In the genomic region with DNA sequence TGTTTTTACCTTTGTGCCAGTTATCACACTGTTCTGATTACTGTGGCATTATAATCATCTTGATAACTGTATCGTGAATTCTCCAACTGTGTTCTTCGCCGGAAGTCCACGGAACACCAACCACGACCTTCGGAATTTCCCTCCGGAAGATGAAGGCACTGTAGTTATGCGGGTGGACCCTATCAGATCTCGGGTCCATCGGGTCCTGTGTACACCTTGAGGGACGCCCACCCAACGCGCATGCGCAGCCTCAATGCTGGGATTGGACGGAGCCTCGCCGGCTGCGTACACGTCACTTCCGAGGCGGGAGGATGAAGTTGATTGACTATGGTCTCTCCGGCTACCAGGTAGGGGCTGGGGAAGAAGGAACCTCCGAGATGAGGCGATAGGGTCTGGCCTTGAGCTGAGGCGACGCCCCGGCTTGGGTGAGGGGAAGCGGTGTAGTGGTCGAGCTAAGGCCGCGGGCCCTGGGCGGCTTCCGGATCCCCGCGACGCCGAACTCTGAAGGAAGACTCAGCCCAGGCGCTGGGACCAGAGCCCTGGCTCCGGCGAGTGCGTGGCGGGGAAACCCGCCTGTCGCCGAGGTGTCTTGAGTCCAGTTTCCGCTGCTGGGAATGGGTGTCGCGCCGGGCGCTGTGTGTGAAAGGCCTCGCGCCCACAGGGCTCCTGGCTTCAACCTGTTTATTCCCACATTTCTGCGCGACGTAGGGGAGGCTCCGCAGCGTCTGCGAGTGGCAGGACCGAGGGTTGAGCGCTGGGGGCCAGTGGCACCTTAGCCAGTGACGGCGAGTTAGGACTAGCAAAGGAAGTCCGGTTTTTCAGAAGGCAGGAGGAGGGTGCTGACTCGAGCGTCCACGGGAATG, we compare ENCODE assay signal across 8 cellular contexts. TPM values are rescaled to one million over a fixed set of nuclear protein-coding genes. Genes with fewer than 3 reads are reported as not detected.
DNase-seq lines count a peak whose midpoint lies in the region; ATAC-seq, FAIRE-seq and TF ChIP-seq lines count a peak whose summit lies in the region.

A gene with protein sequence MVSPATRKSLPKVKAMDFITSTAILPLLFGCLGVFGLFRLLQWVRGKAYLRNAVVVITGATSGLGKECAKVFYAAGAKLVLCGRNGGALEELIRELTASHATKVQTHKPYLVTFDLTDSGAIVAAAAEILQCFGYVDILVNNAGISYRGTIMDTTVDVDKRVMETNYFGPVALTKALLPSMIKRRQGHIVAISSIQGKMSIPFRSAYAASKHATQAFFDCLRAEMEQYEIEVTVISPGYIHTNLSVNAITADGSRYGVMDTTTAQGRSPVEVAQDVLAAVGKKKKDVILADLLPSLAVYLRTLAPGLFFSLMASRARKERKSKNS (plus strand): TSS at position 320 of the 863 bp plus-strand sequence. CDS start 8 bp downstream, at position 328.

- H4K20me1 ChIP-seq in keratinocyte (ENCODE audit: control insufficient read depth, extremely low read depth, insufficient read depth, low read length) = no peaks in the 10 kb centered on the region

- no peaks in the 10 kb centered on the region for H3K9me3 ChIP-seq in keratinocyte (ENCODE audit: control insufficient read depth, low read depth, low read length)

- peak within 1 kb of the TSS; percentile 89 for H3K27ac ChIP-seq in keratinocyte (ENCODE audit: control insufficient read depth, insufficient read depth, low read length)

- DNase-seq in AG09319 (ENCODE audit: extremely low read depth, low read depth) (peak; percentile 69), NCI-H446 (lab: John Stamatoyannopoulos, UW) (peak; percentile 84 to 96), cerebellar nuclear complex (lab: John Stamatoyannopoulos, UW) (peak; percentile 81 to 96), keratinocyte (ENCODE audit: low read depth, low spot score) (peak; percentile 92)
- DNase-seq in activated CD4-positive, CD25-positive, alpha-beta regulatory T cell treated with anti-CD3 and anti-CD28 coated beads, Interleukin-2, amount 50 U/mL, for 72 hours = peak; percentile 96
- DNase-seq in stimulated activated CD4-positive, alpha-beta T cell treated with anti-CD3 and anti-CD28 coated beads, Interleukin-15, amount 100 ng/mL, for 1 hour (ENCODE audit: low read depth in 1 of 2, low spot score in 1 of 2) = peak; percentile 93 to 94

- H3K9ac ChIP-seq in keratinocyte (ENCODE audit: control insufficient read depth, extremely low read depth, insufficient read depth, low read length) = peak within 1 kb of the TSS; percentile 88

- peak within 1 kb of the TSS; percentile 94 for H3K4me2 ChIP-seq in keratinocyte (ENCODE audit: control insufficient read depth, extremely low read depth, insufficient read depth, low read depth, low read length)

- no peaks in the 10 kb centered on the region for H3K27me3 ChIP-seq in keratinocyte (ENCODE audit: control insufficient read depth, extremely low read depth, insufficient read depth, low read length)

- TF ChIP-seq CTCF in AG09319 (IDR thresholded peaks at IDR 0.05; ENCODE audit: low read depth, low read length) (no peak), keratinocyte (optimal IDR thresholded peaks at IDR 0.05 in 1 of 3, IDR thresholded peaks at IDR 0.05 in 1 of 3, conservative IDR thresholded peaks at IDR 0.05 in 1 of 3; ENCODE audit: extremely low read depth in 1 of 3, insufficient read depth in 2 of 3, low read length in 3 of 3) (no peak)

- no peaks in the 10 kb centered on the region for H3K9me1 ChIP-seq in keratinocyte (ENCODE audit: control insufficient read depth, extremely low read depth, insufficient read depth, low read length)

- H3K4me1 ChIP-seq in keratinocyte (ENCODE audit: control insufficient read depth, extremely low read depth, insufficient read depth, low read length) = peaks cover 8% of the 10 kb centered on the region

- peaks cover 40% of the 10 kb centered on the region for H3K79me2 ChIP-seq in keratinocyte (ENCODE audit: control insufficient read depth, insufficient read depth, low read length)

- H3K36me3 ChIP-seq in keratinocyte (ENCODE audit: control insufficient read depth in 2 of 2, extremely low read depth in 1 of 2, insufficient read depth in 2 of 2, low read length in 2 of 2) = no peaks in the 10 kb centered on the region

- FAIRE-seq in keratinocyte (lab: Jason Lieb, UNC) = peak; percentile 85

- peak within 1 kb of the TSS; percentile 80 to 94 (median 84) for H3K4me3 ChIP-seq in keratinocyte (ENCODE audit: control insufficient read depth in 2 of 3, extremely low read depth in 1 of 3, insufficient read depth in 2 of 3, low read depth in 1 of 3, low read length in 3 of 3)

- ATAC-seq in GM19025 (IDR thresholded peaks at IDR 0.05; ENCODE audit: low read depth, unreplicated experiment) (peak; percentile 88), HG03342 (IDR thresholded peaks at IDR 0.05; ENCODE audit: unreplicated experiment) (peak; percentile 92)

- dilution Hi-C loops in keratinocyte (cut with MboI; ENCODE audit: extremely low pct_ligation_motif_present, low sequenced_read_pairs) = no loop called here

- H2AFZ ChIP-seq in keratinocyte (ENCODE audit: control insufficient read depth, low read length) = peak within 1 kb of the TSS; percentile 83

RNA-seq across cellular contexts. Expression of the gene that starts here (rescaled TPM):
- 33.8 to 49.8 TPM (median 34.0 TPM) in 3 replicates for polyA plus RNA-seq in keratinocyte
- 32.8 TPM for polyA plus RNA-seq in keratinocyte (2011; ENCODE audit: low read depth)
- polyA plus RNA-seq in keratinocyte (2011; cell fraction: cytosol; rRNA removed) = 27.1 and 35.9 TPM in 2 replicates
- polyA plus RNA-seq in keratinocyte (2011; cell fraction: nucleus; rRNA removed) = 58.0 and 71.1 TPM in 2 replicates
- polyA plus RNA-seq in keratinocyte (2012; ENCODE audit: low replicate concordance) = 34.7 and 39.6 TPM in 2 replicates
- polyA minus RNA-seq in keratinocyte = 36.8 to 58.2 TPM (median 41.2 TPM) in 3 replicates
- 41.6 TPM for polyA minus RNA-seq in keratinocyte (2011; cell fraction: cytosol; rRNA and poly(A)+ RNA removed)
- polyA minus RNA-seq in keratinocyte (2011; cell fraction: nucleus; rRNA and poly(A)+ RNA removed) = 24.8 and 32.0 TPM in 2 replicates

Comparison
In these comparisons a context has a peak if more than half of its experiments do, and no peak if none do; other contexts are left out.
1. Peak in every context shown above with its lines: DNase-seq, ATAC-seq, H3K4me3 ChIP-seq and H3K27ac ChIP-seq.